14 cellular contexts compared by ENCODE assay signal in the genomic region with DNA sequence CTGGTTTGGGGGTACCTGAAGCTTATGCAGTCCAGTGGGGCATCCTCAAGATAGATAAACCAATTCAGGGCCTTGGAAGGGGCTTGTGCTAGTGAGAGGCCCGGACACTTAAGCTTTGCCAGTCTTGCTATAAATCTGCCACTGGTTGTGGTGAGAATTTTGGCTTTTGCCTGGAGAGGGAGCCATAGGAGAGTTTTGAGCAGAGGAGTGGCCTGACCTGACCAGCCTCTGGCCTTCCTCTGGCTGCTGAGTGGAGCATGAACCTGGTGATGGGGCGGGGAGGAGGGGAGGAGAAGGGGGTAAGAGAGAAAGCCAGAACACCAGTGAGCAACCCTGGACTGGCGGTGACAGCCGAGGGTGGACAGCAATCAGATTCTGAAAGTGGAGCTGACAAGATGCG. TPM values are rescaled to one million over a fixed set of nuclear protein-coding genes. Genes with fewer than 3 reads are reported as not detected.
DNase-seq lines count a peak whose midpoint lies in the region; ATAC-seq and TF ChIP-seq lines count a peak whose summit lies in the region.
"Had no signal": no experiment of that assay in that cellular context is flagged by ENCODE, and none has a peak within 500 bp of the region (broad histone marks: within the 10 kb centered on the region; RNA-seq: fewer than 3 reads in every experiment).

No MANE protein-coding gene starts in this region.

- H3K36me3 ChIP-seq in mucosa of descending colon (ENCODE audit: low read depth): no peaks in the 10 kb centered on the region
- peaks cover 1% of the 10 kb centered on the region for H3K36me3 ChIP-seq in CD8-positive, alpha-beta T cell (ENCODE audit: insufficient read depth, low read length)

- no peak overlapping the region for H3K4me3 Mint-ChIP-seq in activated CD8-positive, alpha-beta T cell treated with anti-CD3 and anti-CD28 coated beads for 36 hours
- no peak overlapping the region for H3K4me3 Mint-ChIP-seq in CD8-positive, alpha-beta T cell
- H3K4me3 Mint-ChIP-seq: T-helper 17 cell had no signal

- H3K4me3 ChIP-seq in NB4 (ENCODE audit: low read depth, low read length): no peak overlapping the region
- H3K4me3 ChIP-seq in mucosa of descending colon: no peak overlapping the region
- H3K4me3 ChIP-seq in CD8-positive, alpha-beta T cell (ENCODE audit: low read depth, low read length): no peak overlapping the region
- H3K4me3 ChIP-seq: gastrocnemius medialis had no signal

- TF ChIP-seq POLR2A in NB4 (IDR thresholded peaks at IDR 0.05; ENCODE audit: extremely low read depth, insufficient read length): no peak

- no peaks in the 10 kb centered on the region for H3K9me3 Mint-ChIP-seq in activated CD8-positive, alpha-beta T cell treated with anti-CD3 and anti-CD28 coated beads for 36 hours
- no peaks in the 10 kb centered on the region for H3K9me3 Mint-ChIP-seq in CD8-positive, alpha-beta T cell

- H3K27ac ChIP-seq in CD8-positive, alpha-beta T cell (ENCODE audit: low read depth, low read length): no peak overlapping the region
- H3K27ac ChIP-seq: gastrocnemius medialis had no signal

- H3K9me3 ChIP-seq in mucosa of descending colon: no peaks in the 10 kb centered on the region
- no peaks in the 10 kb centered on the region for H3K9me3 ChIP-seq in CD8-positive, alpha-beta T cell (ENCODE audit: low read length)
- H3K9me3 ChIP-seq: gastrocnemius medialis had no signal

- H3K36me3 Mint-ChIP-seq in activated CD8-positive, alpha-beta T cell treated with anti-CD3 and anti-CD28 coated beads for 36 hours (ENCODE audit: low read depth): peaks cover 7% of the 10 kb centered on the region
- H3K36me3 Mint-ChIP-seq in CD8-positive, alpha-beta T cell: peaks cover 41% of the 10 kb centered on the region

- POLR2A ChIA-PET in activated CD8-positive, alpha-beta T cell treated with anti-CD3 and anti-CD28 coated beads for 36 hours (lab: Charles Lee): no interaction called here
- POLR2A ChIA-PET in CD8-positive, alpha-beta T cell (lab: Charles Lee): no interaction called here

- H3K4me1 Mint-ChIP-seq in activated CD8-positive, alpha-beta T cell treated with anti-CD3 and anti-CD28 coated beads for 36 hours (ENCODE audit: low read depth): no peaks in the 10 kb centered on the region
- no peaks in the 10 kb centered on the region for H3K4me1 Mint-ChIP-seq in CD8-positive, alpha-beta T cell (ENCODE audit: low read depth)

- H3K27me3 ChIP-seq in CD8-positive, alpha-beta T cell (ENCODE audit: insufficient read depth, low read length): no peaks in the 10 kb centered on the region
- H3K27me3 ChIP-seq: gastrocnemius medialis had no signal

- DNase-seq in GM10266 (ENCODE audit: extremely low spot score) (no peak), NB4 (ENCODE audit: low read depth) (no peak), cerebellar cortex (ENCODE audit: low spot score) (peak; percentile 34), mucosa of descending colon (no peak), T-helper 2 cell (no peak)
- no peak for DNase-seq in activated CD8-positive, alpha-beta T cell treated with anti-CD3 and anti-CD28 coated beads for 36 hours
- no peak for DNase-seq in CD8-positive, alpha-beta T cell
- DNase-seq: DND-41, gastrocnemius medialis, left ventricle myocardium superior, T-helper 17 cell had no signal

- TF ChIP-seq CTCF in GM10266 (IDR thresholded peaks at IDR 0.05; ENCODE audit: control insufficient read depth, insufficient read depth, low read depth, missing control alignments): peak; percentile 1
- peak; percentile 6 for TF ChIP-seq CTCF in NB4 (IDR thresholded peaks at IDR 0.05; ENCODE audit: low read depth, low read length)
- no peak for TF ChIP-seq CTCF in mucosa of descending colon (IDR thresholded peaks at IDR 0.05)
- no peak for TF ChIP-seq CTCF in activated CD8-positive, alpha-beta T cell treated with anti-CD3 and anti-CD28 coated beads for 36 hours (IDR thresholded peaks at IDR 0.05)
- TF ChIP-seq CTCF in CD8-positive, alpha-beta T cell (IDR thresholded peaks at IDR 0.05): no peak

- H3K27ac Mint-ChIP-seq in activated CD8-positive, alpha-beta T cell treated with anti-CD3 and anti-CD28 coated beads for 36 hours: no peak overlapping the region
- H3K27ac Mint-ChIP-seq in CD8-positive, alpha-beta T cell: no peak overlapping the region
- H3K27ac Mint-ChIP-seq: T-helper 17 cell had no signal

- CTCF ChIA-PET in activated CD8-positive, alpha-beta T cell treated with anti-CD3 and anti-CD28 coated beads for 36 hours (lab: Charles Lee): interaction anchor here (1.5 kb wide), 1 partner anchor 36 kb away, joined by 4 read pairs; no protein-coding TSS in a partner anchor
- CTCF ChIA-PET in CD8-positive, alpha-beta T cell (lab: Charles Lee): no interaction called here

- ATAC-seq in mucosa of descending colon: peak; percentile 28
- ATAC-seq in activated CD8-positive, alpha-beta T cell treated with anti-CD3 and anti-CD28 coated beads for 36 hours: no peak
- ATAC-seq in CD8-positive, alpha-beta T cell: no peak
- ATAC-seq: gastrocnemius medialis, left ventricle myocardium superior, T-helper 17 cell had no signal

- H3K27me3 Mint-ChIP-seq in activated CD8-positive, alpha-beta T cell treated with anti-CD3 and anti-CD28 coated beads for 36 hours: no peaks in the 10 kb centered on the region
- no peaks in the 10 kb centered on the region for H3K27me3 Mint-ChIP-seq in CD8-positive, alpha-beta T cell (ENCODE audit: low read depth)

- intact Hi-C loops in mucosa of descending colon (cut with DNase I, micrococcal nuclease): no loop called here
- intact Hi-C loops in activated CD8-positive, alpha-beta T cell treated with anti-CD3 and anti-CD28 coated beads for 36 hours (cut with micrococcal nuclease): no loop called here
- intact Hi-C loops in CD8-positive, alpha-beta T cell (cut with DNase I, micrococcal nuclease): no loop called here

- no peaks in the 10 kb centered on the region for H3K4me1 ChIP-seq in mucosa of descending colon (ENCODE audit: low read depth)
- H3K4me1 ChIP-seq in CD8-positive, alpha-beta T cell (ENCODE audit: insufficient read depth, low read length): no peaks in the 10 kb centered on the region
- H3K4me1 ChIP-seq: gastrocnemius medialis had no signal

RNA-seq across cellular contexts. Expression of gene TMEM74B, which starts 7.1 kb away (rescaled TPM):
- total RNA-seq in mucosa of descending colon: 1 to 10 TPM in 2 of 3 donors, under 1 TPM in 1; 0.38 to 2.6 (median 2.1) TPM
- total RNA-seq in activated CD8-positive, alpha-beta T cell treated with anti-CD3 and anti-CD28 coated beads for 36 hours: 1 to 10 TPM; 1.8 to 2.2 TPM
- not detected for total RNA-seq in CD8-positive, alpha-beta T cell

RNA-seq across cellular contexts. Expression of gene C20orf202, which starts 25.6 kb away (rescaled TPM):
- total RNA-seq in mucosa of descending colon: under 1 TPM in 2 of 3 donors, not detected in 1; 0.23 to 0.48 TPM
- total RNA-seq in activated CD8-positive, alpha-beta T cell treated with anti-CD3 and anti-CD28 coated beads for 36 hours: not detected
- not detected for total RNA-seq in CD8-positive, alpha-beta T cell
- total RNA-seq: H4 had no signal

RNA-seq across cellular contexts. Expression of gene RAD21L1, which starts 48.2 kb away (rescaled TPM):
- total RNA-seq in mucosa of descending colon: not detected
- total RNA-seq in activated CD8-positive, alpha-beta T cell treated with anti-CD3 and anti-CD28 coated beads for 36 hours: under 1 TPM; 0.18 to 0.25 TPM
- total RNA-seq in CD8-positive, alpha-beta T cell: not detected
- total RNA-seq: left ventricle myocardium superior, posterior vena cava, subcutaneous adipose tissue, T-helper 17 cell had no signal

RNA-seq across cellular contexts. Expression of gene PSMF1, which starts 59.3 kb away (rescaled TPM):
- 100 to 1,000 TPM; 113 to 118 (median 117) TPM for total RNA-seq in mucosa of descending colon
- 100 to 1,000 TPM; 150 to 154 TPM for total RNA-seq in activated CD8-positive, alpha-beta T cell treated with anti-CD3 and anti-CD28 coated beads for 36 hours
- total RNA-seq in CD8-positive, alpha-beta T cell: 10 to 100 TPM; 86.4 to 87.8 TPM

Comparison
In these comparisons a context has a peak if more than half of its experiments do, and no peak if none do; other contexts are left out.
1. CTCF ChIP-seq: peak in GM10266 (single experiment) and NB4 (single experiment); none in mucosa of descending colon (single experiment), activated CD8-positive, alpha-beta T cell treated with anti-CD3 and anti-CD28 coated beads for 36 hours (single experiment) and CD8-positive, alpha-beta T cell (single experiment).